ENCODE assay signal across 8 cellular contexts in genomic region chr3:129278970-129279906, GRCh38. TPM values are rescaled to one million over a fixed set of nuclear protein-coding genes. Genes with fewer than 3 reads are reported as not detected.
A peak's percentile ranks its signal among the peaks of the same experiment; 100 is the strongest.
DNase-seq lines count a peak whose midpoint lies in the region; ATAC-seq, FAIRE-seq and TF ChIP-seq lines count a peak whose summit lies in the region.

No MANE protein-coding gene starts in this region.

- ATAC-seq in HG03521 (IDR thresholded peaks at IDR 0.05; ENCODE audit: unreplicated experiment) = peak; percentile 2
- ATAC-seq in GM18858 (IDR thresholded peaks at IDR 0.05; ENCODE audit: unreplicated experiment) = no peak

- peak; percentile 25 for DNase-seq in T follicular helper cell (ENCODE audit: low read depth)
- no peak for DNase-seq in astrocyte of the cerebellum (ENCODE audit: low read depth)
- DNase-seq in small intestine = peak; percentile 39
- DNase-seq in NCI-H187 treated with DMSO at 0.1 percent for 48 hours (lab: John Stamatoyannopoulos, UW) = no peak

- peaks cover 16% of the 10 kb centered on the region for H3K36me3 ChIP-seq in ES-I3 (ENCODE audit: insufficient read depth, low read length)
- H3K36me3 ChIP-seq in iPS-15b (ENCODE audit: control insufficient read depth, insufficient read depth, low read length) = peaks cover 23% of the 10 kb centered on the region
- peaks cover 6 to 10% of the 10 kb centered on the region in 2 donors for H3K36me3 ChIP-seq in small intestine (ENCODE audit: control insufficient read depth in 2 of 2, insufficient read depth in 2 of 2, low read length in 2 of 2)

- H3K9me3 ChIP-seq in ES-I3 (ENCODE audit: control insufficient read depth, insufficient read depth, low read length) = no peaks in the 10 kb centered on the region
- no peaks in the 10 kb centered on the region for H3K9me3 ChIP-seq in iPS-15b (ENCODE audit: control insufficient read depth, insufficient read depth, low read length)
- H3K9me3 ChIP-seq in small intestine (ENCODE audit: control insufficient read depth, low read depth) = no peaks in the 10 kb centered on the region

- FAIRE-seq in small intestine (lab: Jason Lieb, UNC) = no peak

- peak overlapping the region; percentile 89 to 97 for H3K27ac ChIP-seq in small intestine (ENCODE audit: low read depth in 1 of 2, low read length in 1 of 2)

- H3K27me3 ChIP-seq in iPS-15b (ENCODE audit: control insufficient read depth, insufficient read depth, low read length) (no peaks in the 10 kb centered on the region), small intestine (ENCODE audit: control insufficient read depth in 2 of 2, insufficient read depth in 2 of 2, low read length in 2 of 2) (no peaks in the 10 kb centered on the region)

- peaks cover 5% of the 10 kb centered on the region; the same call in 1 of the 2 replicates for H3K4me1 ChIP-seq in ES-I3 (ENCODE audit: insufficient read depth, low read length)
- H3K4me1 ChIP-seq in iPS-15b (ENCODE audit: control insufficient read depth, insufficient read depth, low read length) = peaks cover 7% of the 10 kb centered on the region
- H3K4me1 ChIP-seq in small intestine (ENCODE audit: control insufficient read depth in 2 of 2, insufficient read depth in 1 of 2, low read depth in 1 of 2, low read length in 1 of 2) = peaks cover 5 to 8% of the 10 kb centered on the region in 2 donors

- peak overlapping the region; percentile 86 for H3K4me3 ChIP-seq in astrocyte of the cerebellum (ENCODE audit: low read depth, low read length)
- peak overlapping the region; percentile 97 for H3K4me3 ChIP-seq in iPS-15b (ENCODE audit: low read depth, low read length)
- H3K4me3 ChIP-seq in small intestine (ENCODE audit: low read depth in 1 of 2, low read length in 2 of 2) = peak overlapping the region; percentile 78 to 85

- no peak for TF ChIP-seq CTCF in astrocyte of the cerebellum (IDR thresholded peaks at IDR 0.05; ENCODE audit: low read depth, low read length, missing control alignments)

- in situ Hi-C loops in astrocyte of the cerebellum (cut with HindIII; ENCODE audit: low sequenced_read_pairs) = no loop called here

- H3K9ac ChIP-seq in ES-I3 (ENCODE audit: low read depth, low read length) = peak overlapping the region; percentile 62
- peak overlapping the region; percentile 79 for H3K9ac ChIP-seq in iPS-15b (ENCODE audit: low read depth, low read length)

- WGBS in small intestine, 3 donors = 0 to 1% (median 1%) methylated on average over 39 to 82 of the region's 82 CpGs

RNA-seq across cellular contexts. Expression of gene HMCES, which starts 0.6 kb away (rescaled TPM):
- 10 to 100 TPM; 28.9 to 35.3 (median 34.9) TPM for polyA plus RNA-seq in small intestine

RNA-seq across cellular contexts. Expression of gene COPG1, which starts 29.8 kb away (rescaled TPM):
- polyA plus RNA-seq in small intestine = 100 to 1,000 TPM; 112 to 141 (median 130) TPM

Comparison
In these comparisons a context has a peak if more than half of its experiments do, and no peak if none do; other contexts are left out.
1. DNase-seq: peak in T follicular helper cell (single experiment) and small intestine (single experiment); none in astrocyte of the cerebellum (single experiment) and NCI-H187 treated with DMSO at 0.1 percent for 48 hours (single experiment).
2. Peak in every context shown above with its lines, with median percentiles within 50 percentile points of each other: H3K4me3 ChIP-seq.